Comparison of ENCODE assay signal across 22 cellular contexts in the genomic region with DNA sequence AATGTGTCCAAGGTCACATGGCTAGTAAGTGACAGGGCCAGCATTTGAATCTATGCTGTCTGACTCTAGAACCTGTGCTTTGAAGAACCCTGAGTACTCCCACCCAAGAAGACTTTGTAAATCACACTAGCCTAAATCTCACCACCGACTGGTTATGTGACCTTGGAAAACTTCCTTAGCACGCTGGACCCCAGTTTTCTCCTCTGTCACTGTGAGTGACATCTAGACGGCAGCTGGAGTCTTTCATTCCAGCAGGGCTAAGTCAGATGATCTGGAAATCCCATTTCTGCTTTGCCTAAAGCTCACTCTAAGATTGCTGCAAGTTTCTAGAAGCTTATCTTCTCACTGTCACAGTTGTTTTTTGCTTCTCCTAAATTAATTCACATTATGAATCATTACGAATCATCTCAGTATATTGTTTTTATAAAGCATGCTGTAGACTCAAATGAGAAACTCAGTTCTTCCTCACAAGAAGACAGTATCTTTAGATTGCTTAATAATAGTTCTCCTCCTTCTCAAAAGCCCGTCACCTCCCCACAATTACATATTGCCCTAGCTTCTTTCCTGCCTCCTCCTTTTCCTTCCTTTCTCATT. TPM values are rescaled to one million over a fixed set of nuclear protein-coding genes. Genes with fewer than 3 reads are reported as not detected.
A peak's percentile ranks its signal among the peaks of the same experiment; 100 is the strongest.
DNase-seq lines count a peak whose midpoint lies in the region; ATAC-seq and TF ChIP-seq lines count a peak whose summit lies in the region.
"Had no signal": no experiment of that assay in that cellular context is flagged by ENCODE, and none has a peak within 500 bp of the region (broad histone marks: within the 10 kb centered on the region; RNA-seq: fewer than 3 reads in every experiment).

No MANE protein-coding gene starts in this region.

- no peaks in the 10 kb centered on the region; the same call in 1 of the 2 replicates for H3K36me3 ChIP-seq in WERI-Rb-1
- H3K36me3 ChIP-seq in osteoblast (ENCODE audit: insufficient read depth, low read length): no peaks in the 10 kb centered on the region
- H3K36me3 ChIP-seq: HAP-1, left lung had no signal

- no peak overlapping the region for H2AFZ ChIP-seq in osteoblast (ENCODE audit: low read length)

- TF ChIP-seq CTCF in WERI-Rb-1 (IDR thresholded peaks at IDR 0.05; ENCODE audit: low read depth, low read length) (no peak), osteoblast (IDR thresholded peaks at IDR 0.05; ENCODE audit: extremely low read depth, low read depth, low read length) (no peak)

- DNase-seq in HS-5 (ENCODE audit: low read depth) (peak; percentile 5), WERI-Rb-1 (peak; percentile 44), fibroblast of peridontal ligament (ENCODE audit: extremely low read depth) (peak; percentile 4), osteoblast (ENCODE audit: insufficient read length, low spot score, missing footprints) (no peak), DMS79 (lab: John Stamatoyannopoulos, UW) (no peak), NCI-H1105 treated with DMSO at 0.1 percent for 48 hours (lab: John Stamatoyannopoulos, UW) (no peak)
- DNase-seq: activated CD8-positive, alpha-beta memory T cell treated with anti-CD3 and anti-CD28 coated beads, Interleukin-2, amount 50 U/mL, for 48 hours; activated naive CD8-positive, alpha-beta T cell treated with anti-CD3 and anti-CD28 coated beads, Interleukin-2, amount 10 ng/mL, durations not matched to agents 7 days and 5 days; CD8-positive, alpha-beta memory T cell; left lung; NCI-H146; NCI-H2171; NCI-H526 treated with DMSO at 0.1 percent for 48 hours; SHP77 treated with DMSO at 0.1 percent for 48 hours; stimulated activated CD4-positive, alpha-beta T cell treated with anti-CD3 and anti-CD28 coated beads, Interleukin-4, amount 100 ng/mL, for 4 hours; trophoblast cell had no signal

- peaks cover 5% of the 10 kb centered on the region for H3K9me3 ChIP-seq in WERI-Rb-1 (ENCODE audit: severe bottlenecking)
- H3K9me3 ChIP-seq in osteoblast (ENCODE audit: low read depth, low read length): no peaks in the 10 kb centered on the region
- H3K9me3 ChIP-seq: HAP-1 had no signal

- peak overlapping the region; percentile 13 for H3K4me2 ChIP-seq in osteoblast (ENCODE audit: insufficient read depth, low read length)

- H3K4me1 ChIP-seq in osteoblast (ENCODE audit: insufficient read depth, low read length): peaks cover 5% of the 10 kb centered on the region
- H3K4me1 ChIP-seq: HAP-1, left lung had no signal

- ATAC-seq in HG02970 (IDR thresholded peaks at IDR 0.05; ENCODE audit: low FRiP score, unreplicated experiment): no peak
- ATAC-seq: left lung had no signal

- H3K27ac ChIP-seq in WERI-Rb-1 (no peak overlapping the region; the same call in 1 of the 2 replicates), osteoblast (ENCODE audit: low read depth, low read length) (no peak overlapping the region)
- H3K27ac ChIP-seq: left lung had no signal

- H3K4me3 ChIP-seq in WERI-Rb-1 (ENCODE audit: low read depth, low read length) (no peak overlapping the region), osteoblast (ENCODE audit: insufficient read depth, low read length) (no peak overlapping the region)
- H3K4me3 ChIP-seq: HAP-1, left lung had no signal

- H4K20me1 ChIP-seq in osteoblast (ENCODE audit: insufficient read depth, low read length): no peaks in the 10 kb centered on the region

- H3K27me3 ChIP-seq in WERI-Rb-1 (ENCODE audit: insufficient read depth, low read depth, severe bottlenecking): no peaks in the 10 kb centered on the region
- no peaks in the 10 kb centered on the region for H3K27me3 ChIP-seq in osteoblast (ENCODE audit: insufficient read depth, low read length)
- H3K27me3 ChIP-seq: left lung had no signal

- H3K79me2 ChIP-seq in osteoblast (ENCODE audit: insufficient read depth, low read length): no peaks in the 10 kb centered on the region

RNA-seq across cellular contexts. Expression of a gene that starts 17.0 kb away (rescaled TPM):
- total RNA-seq in osteoblast: not detected in 2 replicates
- total RNA-seq: activated naive CD8-positive, alpha-beta T cell treated with anti-CD3 and anti-CD28 coated beads, Interleukin-2, amount 10 ng/mL, durations not matched to agents 7 days and 5 days; CD8-positive, alpha-beta memory T cell; left lung; mononuclear cell; OCI-LY7; pulmonary artery endothelial cell; T-helper 1 cell treated with Interleukin-12 subunit alpha and Interleukin-12 subunit beta and Interleukin-4 antibody, amounts not matched to agents 30 ng/mL and 1 ng/mL, for 36 hours had no signal

RNA-seq across cellular contexts. Expression of a gene that starts 20.0 kb away (rescaled TPM):
- total RNA-seq in osteoblast: 17.7 and 19.2 TPM in 2 replicates

RNA-seq across cellular contexts. Expression of a gene that starts 20.2 kb away (rescaled TPM):
- 10.3 and 12.3 TPM in 2 replicates for total RNA-seq in osteoblast

RNA-seq across cellular contexts. Expression of a gene that starts 33.8 kb away (rescaled TPM):
- under 0.01 TPM in 1 of 2 replicates, not detected in the other for total RNA-seq in osteoblast
- total RNA-seq: activated naive CD8-positive, alpha-beta T cell treated with anti-CD3 and anti-CD28 coated beads, Interleukin-2, amount 10 ng/mL, durations not matched to agents 7 days and 5 days; CD8-positive, alpha-beta memory T cell had no signal

Comparison
In these comparisons a context has a peak if more than half of its experiments do, and no peak if none do; other contexts are left out.
1. DNase-seq: peak in HS-5 (single experiment), WERI-Rb-1 (single experiment) and fibroblast of peridontal ligament (single experiment); none in osteoblast (single experiment), DMS79 (single experiment) and NCI-H1105 treated with DMSO at 0.1 percent for 48 hours (single experiment).